8 cellular contexts compared by ENCODE assay signal in the genomic region with DNA sequence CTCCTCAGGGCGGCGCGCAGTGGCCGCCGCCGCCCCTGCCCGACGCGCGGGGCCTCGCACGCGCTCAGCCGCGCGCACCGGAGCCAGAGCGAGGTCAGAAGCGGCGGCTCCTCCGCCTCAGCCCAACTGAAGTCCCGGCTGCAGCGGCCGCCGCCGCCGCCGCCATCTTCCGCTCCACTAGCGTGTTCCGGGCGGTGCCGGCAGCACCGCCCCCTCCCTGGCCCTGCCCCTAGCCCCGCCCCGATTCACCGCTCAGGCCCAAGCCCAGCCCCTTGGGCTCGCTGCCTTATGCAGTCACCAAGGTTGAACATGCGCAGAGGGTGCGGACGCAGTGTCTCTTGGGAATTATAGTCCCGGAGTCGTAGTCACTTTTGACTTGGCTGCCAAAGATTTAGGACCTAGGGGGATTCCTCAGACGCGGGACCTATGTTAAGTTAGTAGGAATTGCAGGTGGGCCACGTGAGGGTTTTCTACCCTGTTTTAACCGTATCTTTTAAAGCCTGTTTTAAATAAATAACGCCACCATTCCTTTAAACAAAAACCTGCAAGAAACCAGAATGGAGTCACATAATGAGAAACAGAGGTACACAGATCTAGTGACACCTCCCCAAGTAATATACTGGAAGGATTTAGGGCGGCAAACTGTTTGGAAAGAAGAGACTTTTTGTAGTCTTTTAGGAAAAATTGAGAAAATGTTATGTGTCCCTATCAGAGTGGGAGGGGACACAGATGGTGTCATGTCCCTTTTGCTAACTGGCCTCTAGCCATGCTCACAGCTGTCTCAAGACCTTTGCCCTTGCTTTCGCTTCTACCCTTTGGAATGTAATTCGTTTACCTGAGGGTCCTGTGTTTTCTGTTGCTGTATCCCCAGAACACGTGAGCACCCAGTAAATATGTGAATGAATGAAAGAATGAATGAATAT. TPM values are rescaled to one million over a fixed set of nuclear protein-coding genes. Genes with fewer than 3 reads are reported as not detected.
DNase-seq lines count a peak whose midpoint lies in the region; ATAC-seq, FAIRE-seq and TF ChIP-seq lines count a peak whose summit lies in the region.

A gene with protein sequence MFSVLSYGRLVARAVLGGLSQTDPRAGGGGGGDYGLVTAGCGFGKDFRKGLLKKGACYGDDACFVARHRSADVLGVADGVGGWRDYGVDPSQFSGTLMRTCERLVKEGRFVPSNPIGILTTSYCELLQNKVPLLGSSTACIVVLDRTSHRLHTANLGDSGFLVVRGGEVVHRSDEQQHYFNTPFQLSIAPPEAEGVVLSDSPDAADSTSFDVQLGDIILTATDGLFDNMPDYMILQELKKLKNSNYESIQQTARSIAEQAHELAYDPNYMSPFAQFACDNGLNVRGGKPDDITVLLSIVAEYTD (minus strand): TSS at position 182 of the 923 bp plus-strand sequence. CDS start 287 bp downstream, outside the sequence.

- WGBS in small intestine, 3 donors, result 2% methylated on average over 23 to 52 of the region's 52 CpGs

- H3K4me1 ChIP-seq in small intestine (ENCODE audit: control insufficient read depth in 2 of 2, insufficient read depth in 1 of 2, low read depth in 1 of 2, low read length in 1 of 2), result peaks cover 10 to 14% of the 10 kb centered on the region in 2 donors

- FAIRE-seq in bronchial epithelial cell (lab: Jason Lieb, UNC) (no peak), small intestine (lab: Jason Lieb, UNC) (no peak)

- POLR2A ChIA-PET in AG04450 (lab: Yijun Ruan, JAX), result no interaction called here
- POLR2A ChIA-PET in WTC11 (lab: Charles Lee), result interaction anchor here (0.7 kb wide), 1 partner anchor 305 kb away, joined by 3 read pairs; no protein-coding TSS in a partner anchor

- H3K27ac Mint-ChIP-seq in WTC11, result peak within 1 kb of the TSS; percentile 71

- ATAC-seq in GM18909 (IDR thresholded peaks at IDR 0.05; ENCODE audit: poor library complexity, unreplicated experiment) (peak; percentile 82), HG03175 (IDR thresholded peaks at IDR 0.05; ENCODE audit: unreplicated experiment) (peak; percentile 82), WTC11 (peak; percentile 99)

- H3K36me3 Mint-ChIP-seq in WTC11, result no peaks in the 10 kb centered on the region

- CTCF ChIA-PET in AG04450 (lab: Charles Lee) (interaction anchor here (2.1 kb wide), 1 partner anchor 16 kb away, joined by 5 read pairs; no protein-coding TSS in a partner anchor), WTC11 (lab: Charles Lee) (no interaction called here)

- H3K9me3 Mint-ChIP-seq in WTC11, result no peaks in the 10 kb centered on the region

- H3K4me3 ChIP-seq in AG04450 (ENCODE audit: low read depth, low read length), result peak within 1 kb of the TSS; percentile 93
- peak within 1 kb of the TSS; percentile 79 for H3K4me3 ChIP-seq in bronchial epithelial cell (ENCODE audit: low read depth, low read length)
- H3K4me3 ChIP-seq in small intestine (ENCODE audit: low read depth in 1 of 2, low read length in 2 of 2), result peak within 1 kb of the TSS; percentile 92 to 95

- H3K4me1 Mint-ChIP-seq in WTC11, result peaks cover 45% of the 10 kb centered on the region

- H3K36me3 ChIP-seq in bronchial epithelial cell (ENCODE audit: control insufficient read depth, insufficient read depth, low read length) (no peaks in the 10 kb centered on the region), small intestine (ENCODE audit: control insufficient read depth in 2 of 2, insufficient read depth in 2 of 2, low read length in 2 of 2) (no peaks in the 10 kb centered on the region)

- H3K4me3 Mint-ChIP-seq in WTC11, result peak within 1 kb of the TSS; percentile 88

- H3K27me3 Mint-ChIP-seq in WTC11 (ENCODE audit: low read depth), result no peaks in the 10 kb centered on the region

- H3K9me3 ChIP-seq in AG04450 (ENCODE audit: control insufficient read depth, insufficient read depth, low read length), result peaks cover 3% of the 10 kb centered on the region; the same call in 1 of the 2 replicates
- no peaks in the 10 kb centered on the region for H3K9me3 ChIP-seq in small intestine (ENCODE audit: control insufficient read depth, low read depth)

- H3K27me3 ChIP-seq in AG04450 (ENCODE audit: control insufficient read depth, insufficient read depth, low read length) (no peaks in the 10 kb centered on the region), bronchial epithelial cell (ENCODE audit: control insufficient read depth, insufficient read depth, low read length) (no peaks in the 10 kb centered on the region), small intestine (ENCODE audit: control insufficient read depth in 2 of 2, insufficient read depth in 2 of 2, low read length in 2 of 2) (no peaks in the 10 kb centered on the region)

- DNase-seq in AG04450 (ENCODE audit: low read depth, low spot score) (peak; percentile 85), NCI-H226 (peak; percentile 85), WTC11 (ENCODE audit: low spot score) (peak; percentile 97), bronchial epithelial cell (ENCODE audit: low read depth) (peak; percentile 88), iPS-NIHi11 (ENCODE audit: low spot score) (peak; percentile 94), small intestine (peak; percentile 98)

- peak within 1 kb of the TSS; percentile 21 for H3K27ac ChIP-seq in AG04450 (ENCODE audit: low read depth, low read length)
- peak within 1 kb of the TSS; percentile 89 to 91 for H3K27ac ChIP-seq in small intestine (ENCODE audit: low read depth in 1 of 2, low read length in 1 of 2)

- TF ChIP-seq CTCF in AG04450 (IDR thresholded peaks at IDR 0.05; ENCODE audit: low read depth, low read length) (no peak), WTC11 (IDR thresholded peaks at IDR 0.05) (no peak), bronchial epithelial cell (IDR thresholded peaks at IDR 0.05; ENCODE audit: insufficient read depth, low read length, severe bottlenecking) (no peak)

TF ChIP-seq in WTC11, 78 proteins besides CTCF, POLR2A, EP300 and RAD21:
- TF ChIP-seq MYBL2 (CRISPR knock-in tag; IDR thresholded peaks at IDR 0.05) (no peak), NFATC4 (CRISPR knock-in tag; IDR thresholded peaks at IDR 0.05) (no peak), GRHL2 (CRISPR knock-in tag; IDR thresholded peaks at IDR 0.05; ENCODE audit: insufficient replicate concordance, severe bottlenecking) (no peak), GABPB1 (CRISPR knock-in tag; IDR thresholded peaks at IDR 0.05) (no peak)
- TF ChIP-seq, protein P1, sequence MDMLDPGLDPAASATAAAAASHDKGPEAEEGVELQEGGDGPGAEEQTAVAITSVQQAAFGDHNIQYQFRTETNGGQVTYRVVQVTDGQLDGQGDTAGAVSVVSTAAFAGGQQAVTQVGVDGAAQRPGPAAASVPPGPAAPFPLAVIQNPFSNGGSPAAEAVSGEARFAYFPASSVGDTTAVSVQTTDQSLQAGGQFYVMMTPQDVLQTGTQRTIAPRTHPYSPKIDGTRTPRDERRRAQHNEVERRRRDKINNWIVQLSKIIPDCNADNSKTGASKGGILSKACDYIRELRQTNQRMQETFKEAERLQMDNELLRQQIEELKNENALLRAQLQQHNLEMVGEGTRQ (CRISPR knock-in tag; IDR thresholded peaks at IDR 0.05), result peak; percentile 32; the same call in 1 of the 2 replicates
- TF ChIP-seq, protein P2, sequence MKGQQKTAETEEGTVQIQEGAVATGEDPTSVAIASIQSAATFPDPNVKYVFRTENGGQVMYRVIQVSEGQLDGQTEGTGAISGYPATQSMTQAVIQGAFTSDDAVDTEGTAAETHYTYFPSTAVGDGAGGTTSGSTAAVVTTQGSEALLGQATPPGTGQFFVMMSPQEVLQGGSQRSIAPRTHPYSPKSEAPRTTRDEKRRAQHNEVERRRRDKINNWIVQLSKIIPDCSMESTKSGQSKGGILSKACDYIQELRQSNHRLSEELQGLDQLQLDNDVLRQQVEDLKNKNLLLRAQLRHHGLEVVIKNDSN (CRISPR knock-in tag; IDR thresholded peaks at IDR 0.05), result 0 out of 2 replicates have a peak, but pooled peaks have one; percentile 18
- TF ChIP-seq, protein P3, sequence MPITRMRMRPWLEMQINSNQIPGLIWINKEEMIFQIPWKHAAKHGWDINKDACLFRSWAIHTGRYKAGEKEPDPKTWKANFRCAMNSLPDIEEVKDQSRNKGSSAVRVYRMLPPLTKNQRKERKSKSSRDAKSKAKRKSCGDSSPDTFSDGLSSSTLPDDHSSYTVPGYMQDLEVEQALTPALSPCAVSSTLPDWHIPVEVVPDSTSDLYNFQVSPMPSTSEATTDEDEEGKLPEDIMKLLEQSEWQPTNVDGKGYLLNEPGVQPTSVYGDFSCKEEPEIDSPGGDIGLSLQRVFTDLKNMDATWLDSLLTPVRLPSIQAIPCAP (CRISPR knock-in tag; IDR thresholded peaks at IDR 0.05), result no peak
- TF ChIP-seq, protein P4, sequence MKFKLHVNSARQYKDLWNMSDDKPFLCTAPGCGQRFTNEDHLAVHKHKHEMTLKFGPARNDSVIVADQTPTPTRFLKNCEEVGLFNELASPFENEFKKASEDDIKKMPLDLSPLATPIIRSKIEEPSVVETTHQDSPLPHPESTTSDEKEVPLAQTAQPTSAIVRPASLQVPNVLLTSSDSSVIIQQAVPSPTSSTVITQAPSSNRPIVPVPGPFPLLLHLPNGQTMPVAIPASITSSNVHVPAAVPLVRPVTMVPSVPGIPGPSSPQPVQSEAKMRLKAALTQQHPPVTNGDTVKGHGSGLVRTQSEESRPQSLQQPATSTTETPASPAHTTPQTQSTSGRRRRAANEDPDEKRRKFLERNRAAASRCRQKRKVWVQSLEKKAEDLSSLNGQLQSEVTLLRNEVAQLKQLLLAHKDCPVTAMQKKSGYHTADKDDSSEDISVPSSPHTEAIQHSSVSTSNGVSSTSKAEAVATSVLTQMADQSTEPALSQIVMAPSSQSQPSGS (CRISPR knock-in tag; IDR thresholded peaks at IDR 0.05; ENCODE audit: borderline replicate concordance, low read depth), result no peak
TF ChIP-seq in WTC11: peak in this region for 2.

RNA-seq across cellular contexts. Expression of the gene that starts here (rescaled TPM):
- polyA plus RNA-seq in AG04450 (2011; rRNA removed), result 9.3 and 11.4 TPM in 2 replicates
- 11.7 and 15.8 TPM in 2 replicates for polyA minus RNA-seq in AG04450 (2011; rRNA and poly(A)+ RNA removed)
- total RNA-seq in WTC11 (2021), result 14.2 to 15.6 TPM (median 14.9 TPM) in 3 replicates
- 8.7 and 10.8 TPM in 2 replicates for total RNA-seq in bronchial epithelial cell
- 10 to 100 TPM in 2 of 3 donors, 1 to 10 TPM in 1; 8.6 to 13.9 (median 10.1) TPM for polyA plus RNA-seq in small intestine

Comparison
In these comparisons a context has a peak if more than half of its experiments do, and no peak if none do; other contexts are left out.
1. Peak in every context shown above with its lines: DNase-seq, ATAC-seq, H3K4me3 ChIP-seq and H3K27ac ChIP-seq.